Comparison of ENCODE assay signal across 13 cellular contexts in genomic region chr1:40421348-40421693, GRCh38. TPM values are rescaled to one million over a fixed set of nuclear protein-coding genes. Genes with fewer than 3 reads are reported as not detected.
A peak's percentile ranks its signal among the peaks of the same experiment; 100 is the strongest.
DNase-seq lines count a peak whose midpoint lies in the region; ATAC-seq and TF ChIP-seq lines count a peak whose summit lies in the region.
"Had no signal": no experiment of that assay in that cellular context is flagged by ENCODE, and none has a peak within 500 bp of the region (broad histone marks: within the 10 kb centered on the region; RNA-seq: fewer than 3 reads in every experiment).

No MANE protein-coding gene starts in this region.

- DNase-seq in GDM1 (lab: John Stamatoyannopoulos, UW), result peak; percentile 26
- DNase-seq in NCI-H69 (lab: John Stamatoyannopoulos, UW), result peak; percentile 51
- DNase-seq in ecto neural progenitor cell (ENCODE audit: low spot score), result peak; percentile 52
- no peak for DNase-seq in RPMI8226
- no peak for DNase-seq in WTC11 (ENCODE audit: low spot score)
- no peak for DNase-seq in activated CD4-positive, alpha-beta memory T cell treated with anti-CD3 and anti-CD28 coated beads for 36 hours
- DNase-seq in cortex of kidney (lab: John Stamatoyannopoulos, UW), result no peak
- DNase-seq: activated CD8-positive, alpha-beta memory T cell treated with anti-CD3 and anti-CD28 coated beads, Interleukin-2, amount 50 U/mL, for 4 hours; erythroblast had no signal

- no peak overlapping the region for H3K4me3 Mint-ChIP-seq in WTC11
- no peak overlapping the region for H3K4me3 Mint-ChIP-seq in activated CD4-positive, alpha-beta memory T cell treated with anti-CD3 and anti-CD28 coated beads for 36 hours
- H3K4me3 Mint-ChIP-seq: activated naive CD8-positive, alpha-beta T cell had no signal

- peaks cover 30 to 41% of the 10 kb centered on the region in 2 experiments for H3K4me1 ChIP-seq in neutrophil (ENCODE audit: control insufficient read depth in 1 of 2, insufficient read depth in 1 of 2, low read depth in 1 of 2, low read length in 1 of 2)

- H3K27me3 Mint-ChIP-seq in WTC11 (ENCODE audit: low read depth), result no peaks in the 10 kb centered on the region; the same call in 1 of the 2 replicates
- no peaks in the 10 kb centered on the region for H3K27me3 Mint-ChIP-seq in activated CD4-positive, alpha-beta memory T cell treated with anti-CD3 and anti-CD28 coated beads for 36 hours
- H3K27me3 Mint-ChIP-seq: activated naive CD8-positive, alpha-beta T cell had no signal

- no peaks in the 10 kb centered on the region for H3K4me1 Mint-ChIP-seq in WTC11
- peaks cover 7% of the 10 kb centered on the region for H3K4me1 Mint-ChIP-seq in activated CD4-positive, alpha-beta memory T cell treated with anti-CD3 and anti-CD28 coated beads for 36 hours (ENCODE audit: low read depth)

- peaks cover 5% of the 10 kb centered on the region for H3K9me3 ChIP-seq in neutrophil
- H3K9me3 ChIP-seq: heart left ventricle had no signal

- no peak overlapping the region for H3K27ac Mint-ChIP-seq in WTC11
- H3K27ac Mint-ChIP-seq in activated CD4-positive, alpha-beta memory T cell treated with anti-CD3 and anti-CD28 coated beads for 36 hours, result no peak overlapping the region

- H3K36me3 ChIP-seq in neutrophil, result peaks cover 93% of the 10 kb centered on the region

- ATAC-seq in WTC11, result no peak

- POLR2A ChIA-PET in WTC11 (lab: Charles Lee), result interaction anchor here (0.6 kb wide), 1 partner anchor 39 kb away, joined by 3 read pairs; no protein-coding TSS in a partner anchor
- POLR2A ChIA-PET in activated CD4-positive, alpha-beta memory T cell treated with anti-CD3 and anti-CD28 coated beads for 36 hours (lab: Charles Lee), result no interaction called here

- no peaks in the 10 kb centered on the region for H3K9me3 Mint-ChIP-seq in WTC11
- no peaks in the 10 kb centered on the region for H3K9me3 Mint-ChIP-seq in activated CD4-positive, alpha-beta memory T cell treated with anti-CD3 and anti-CD28 coated beads for 36 hours

- H3K27me3 ChIP-seq in neutrophil, result no peaks in the 10 kb centered on the region
- H3K27me3 ChIP-seq: heart left ventricle had no signal

- H3K27ac ChIP-seq in neutrophil, result peak overlapping the region; percentile 61

- no peak for TF ChIP-seq CTCF in neutrophil (IDR thresholded peaks at IDR 0.05)
- no peak for TF ChIP-seq CTCF in WTC11 (IDR thresholded peaks at IDR 0.05)

- H3K4me3 ChIP-seq in neutrophil (ENCODE audit: low read depth in 1 of 2, low read length in 1 of 2), result peak overlapping the region in 1 of 2 experiments; percentile 10
- H3K4me3 ChIP-seq: heart left ventricle, skin epidermis had no signal

- peaks cover 5% of the 10 kb centered on the region; the same call in 1 of the 2 replicates for H3K36me3 Mint-ChIP-seq in WTC11
- H3K36me3 Mint-ChIP-seq in activated CD4-positive, alpha-beta memory T cell treated with anti-CD3 and anti-CD28 coated beads for 36 hours, result peaks cover 77% of the 10 kb centered on the region

- CTCF ChIA-PET in WTC11 (lab: Charles Lee), result interaction anchor here (0.8 to 1.5 kb wide), 3 partner anchors 16 to 83 kb away, joined by 3 to 6 read pairs (median 4); no protein-coding TSS in a partner anchor
- CTCF ChIA-PET in activated CD4-positive, alpha-beta memory T cell treated with anti-CD3 and anti-CD28 coated beads for 36 hours (lab: Charles Lee), result no interaction called here

- intact Hi-C loops in activated CD4-positive, alpha-beta memory T cell treated with anti-CD3 and anti-CD28 coated beads for 36 hours (cut with micrococcal nuclease), result no loop called here

TF ChIP-seq in WTC11, 78 proteins besides CTCF, POLR2A, EP300 and RAD21:
- TF ChIP-seq, protein P1, sequence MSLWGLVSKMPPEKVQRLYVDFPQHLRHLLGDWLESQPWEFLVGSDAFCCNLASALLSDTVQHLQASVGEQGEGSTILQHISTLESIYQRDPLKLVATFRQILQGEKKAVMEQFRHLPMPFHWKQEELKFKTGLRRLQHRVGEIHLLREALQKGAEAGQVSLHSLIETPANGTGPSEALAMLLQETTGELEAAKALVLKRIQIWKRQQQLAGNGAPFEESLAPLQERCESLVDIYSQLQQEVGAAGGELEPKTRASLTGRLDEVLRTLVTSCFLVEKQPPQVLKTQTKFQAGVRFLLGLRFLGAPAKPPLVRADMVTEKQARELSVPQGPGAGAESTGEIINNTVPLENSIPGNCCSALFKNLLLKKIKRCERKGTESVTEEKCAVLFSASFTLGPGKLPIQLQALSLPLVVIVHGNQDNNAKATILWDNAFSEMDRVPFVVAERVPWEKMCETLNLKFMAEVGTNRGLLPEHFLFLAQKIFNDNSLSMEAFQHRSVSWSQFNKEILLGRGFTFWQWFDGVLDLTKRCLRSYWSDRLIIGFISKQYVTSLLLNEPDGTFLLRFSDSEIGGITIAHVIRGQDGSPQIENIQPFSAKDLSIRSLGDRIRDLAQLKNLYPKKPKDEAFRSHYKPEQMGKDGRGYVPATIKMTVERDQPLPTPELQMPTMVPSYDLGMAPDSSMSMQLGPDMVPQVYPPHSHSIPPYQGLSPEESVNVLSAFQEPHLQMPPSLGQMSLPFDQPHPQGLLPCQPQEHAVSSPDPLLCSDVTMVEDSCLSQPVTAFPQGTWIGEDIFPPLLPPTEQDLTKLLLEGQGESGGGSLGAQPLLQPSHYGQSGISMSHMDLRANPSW (CRISPR knock-in tag; conservative IDR thresholded peaks at IDR 0.05; ENCODE audit: low read depth), result no peak
- TF ChIP-seq CREM (CRISPR knock-in tag; IDR thresholded peaks at IDR 0.05) (no peak), HMGXB4 (CRISPR knock-in tag; IDR thresholded peaks at IDR 0.05) (no peak), ATF1 (CRISPR knock-in tag; IDR thresholded peaks at IDR 0.05) (no peak), NFE2L1 (CRISPR knock-in tag; IDR thresholded peaks at IDR 0.05) (no peak), KAT7 (CRISPR knock-in tag; IDR thresholded peaks at IDR 0.05; ENCODE audit: borderline replicate concordance) (no peak), CDX4 (CRISPR knock-in tag; IDR thresholded peaks at IDR 0.05; ENCODE audit: borderline replicate concordance) (no peak), JAZF1 (CRISPR knock-in tag; IDR thresholded peaks at IDR 0.05) (no peak), GABPB1 (CRISPR knock-in tag; IDR thresholded peaks at IDR 0.05) (no peak), HMGA2 (CRISPR knock-in tag; IDR thresholded peaks at IDR 0.05) (no peak)
- TF ChIP-seq, protein P2, sequence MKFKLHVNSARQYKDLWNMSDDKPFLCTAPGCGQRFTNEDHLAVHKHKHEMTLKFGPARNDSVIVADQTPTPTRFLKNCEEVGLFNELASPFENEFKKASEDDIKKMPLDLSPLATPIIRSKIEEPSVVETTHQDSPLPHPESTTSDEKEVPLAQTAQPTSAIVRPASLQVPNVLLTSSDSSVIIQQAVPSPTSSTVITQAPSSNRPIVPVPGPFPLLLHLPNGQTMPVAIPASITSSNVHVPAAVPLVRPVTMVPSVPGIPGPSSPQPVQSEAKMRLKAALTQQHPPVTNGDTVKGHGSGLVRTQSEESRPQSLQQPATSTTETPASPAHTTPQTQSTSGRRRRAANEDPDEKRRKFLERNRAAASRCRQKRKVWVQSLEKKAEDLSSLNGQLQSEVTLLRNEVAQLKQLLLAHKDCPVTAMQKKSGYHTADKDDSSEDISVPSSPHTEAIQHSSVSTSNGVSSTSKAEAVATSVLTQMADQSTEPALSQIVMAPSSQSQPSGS (CRISPR knock-in tag; IDR thresholded peaks at IDR 0.05; ENCODE audit: borderline replicate concordance, low read depth), result no peak

RNA-seq across cellular contexts. Expression of gene ZFP69B, which starts 29.0 kb away (rescaled TPM):
- 6.8 to 8.2 TPM (median 7.1 TPM) in 3 replicates for total RNA-seq in WTC11 (2021)
- total RNA-seq in activated CD4-positive, alpha-beta memory T cell treated with anti-CD3 and anti-CD28 coated beads for 36 hours, result 1 to 10 TPM; 4.8 to 5.7 TPM

RNA-seq across cellular contexts. Expression of gene SMAP2, which starts 47.8 kb away (rescaled TPM):
- 4.9 to 5.7 TPM (median 5.7 TPM) in 3 replicates for total RNA-seq in WTC11 (2021)
- total RNA-seq in activated CD4-positive, alpha-beta memory T cell treated with anti-CD3 and anti-CD28 coated beads for 36 hours, result 100 to 1,000 TPM; 250 to 254 TPM

RNA-seq across cellular contexts. Expression of gene ZFP69, which starts 55.8 kb away (rescaled TPM):
- 3.2 to 3.9 TPM (median 3.6 TPM) in 3 replicates for total RNA-seq in WTC11 (2021)
- 1 to 10 TPM; 3.9 to 4.5 TPM for total RNA-seq in activated CD4-positive, alpha-beta memory T cell treated with anti-CD3 and anti-CD28 coated beads for 36 hours

Comparison
In these comparisons a context has a peak if more than half of its experiments do, and no peak if none do; other contexts are left out.
1. DNase-seq: peak in GDM1 (single experiment), NCI-H69 (single experiment) and ecto neural progenitor cell (single experiment); none in RPMI8226 (single experiment), WTC11 (single experiment), activated CD4-positive, alpha-beta memory T cell treated with anti-CD3 and anti-CD28 coated beads for 36 hours (single experiment) and cortex of kidney (single experiment).
2. RNA of gene SMAP2, which starts 47.8 kb away (total RNA-seq): 250 to 254 TPM in activated CD4-positive, alpha-beta memory T cell treated with anti-CD3 and anti-CD28 coated beads for 36 hours; 4.9 to 5.7 TPM in WTC11; every median in the first group is over 10 times any median in the second.